Comparison of ENCODE assay signal across 8 cellular contexts in the genomic region with DNA sequence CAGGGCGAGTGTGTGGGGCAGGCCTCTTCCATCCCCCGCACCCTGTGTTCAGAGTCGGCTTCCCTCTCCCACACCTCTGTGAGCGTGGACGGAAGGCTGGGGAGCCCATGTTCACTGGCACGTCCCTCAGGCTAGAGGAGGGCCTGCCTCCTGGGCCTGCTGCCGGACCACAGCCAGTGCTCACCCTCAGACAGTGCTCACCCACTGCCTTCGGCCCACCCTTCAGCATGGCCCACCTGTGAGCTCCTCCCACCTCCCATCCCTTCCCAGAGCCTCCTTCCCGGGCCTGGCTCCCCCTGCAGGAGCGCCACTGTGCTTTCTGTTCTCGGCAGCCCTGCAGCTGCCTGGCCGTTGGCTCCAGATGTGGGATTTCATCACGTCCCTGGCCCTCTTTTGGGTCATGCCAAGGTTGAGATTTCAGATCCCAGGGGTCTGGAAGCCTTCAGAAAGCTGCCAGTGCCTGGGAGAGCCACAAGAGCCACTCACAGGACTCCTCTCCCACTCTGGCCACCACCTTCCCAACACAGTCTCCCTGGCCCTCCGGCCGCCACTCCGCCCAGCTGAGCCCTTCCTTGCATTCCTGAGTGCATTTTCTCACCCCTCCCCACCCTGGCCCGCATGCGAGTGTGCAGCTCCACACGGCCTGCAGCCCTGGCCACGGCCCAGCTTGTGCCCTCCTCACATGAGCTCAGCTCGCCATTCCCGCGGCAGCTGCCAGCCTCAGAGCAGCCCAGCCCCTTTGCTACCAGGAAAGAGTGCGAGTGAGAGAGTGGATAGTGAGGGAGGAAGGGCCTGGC. TPM values are rescaled to one million over a fixed set of nuclear protein-coding genes. Genes with fewer than 3 reads are reported as not detected.
DNase-seq lines count a peak whose midpoint lies in the region; ATAC-seq, FAIRE-seq and TF ChIP-seq lines count a peak whose summit lies in the region.

No MANE protein-coding gene starts in this region.

- peaks cover 30 to 78% (median 75%) of the 10 kb centered on the region in 3 experiments; a peak in 6 of 7 replicates for H3K36me3 Mint-ChIP-seq in H9 (ENCODE audit: insufficient read depth in 1 of 3, low read depth in 3 of 3)

- no peaks in the 10 kb centered on the region for H3K27me3 ChIP-seq in H9 (ENCODE audit: insufficient read depth, low read length)
- no peaks in the 10 kb centered on the region for H3K27me3 ChIP-seq in GM12878 (replicated peaks in 1 of 2; ENCODE audit: control insufficient read depth in 2 of 2, insufficient read depth in 2 of 2, low read length in 1 of 2)
- H3K27me3 ChIP-seq in hepatocyte, result no peaks in the 10 kb centered on the region
- H3K27me3 ChIP-seq in skeletal muscle tissue (ENCODE audit: control insufficient read depth in 3 of 3, insufficient read depth in 3 of 3, low read length in 3 of 3), result no peaks in the 10 kb centered on the region

- H4K8ac ChIP-seq in H9 (replicated peaks; ENCODE audit: insufficient read length, low read depth, low read length), result no peak overlapping the region

- H3K23ac ChIP-seq in H9 (ENCODE audit: insufficient read length, low read depth, low read length), result no peak overlapping the region

- H3K79me2 ChIP-seq in H9 (ENCODE audit: insufficient read depth, low read length) (no peaks in the 10 kb centered on the region), GM12878 (ENCODE audit: control insufficient read depth, insufficient read depth, low read length) (no peaks in the 10 kb centered on the region), hepatocyte (peaks cover 10% of the 10 kb centered on the region)

- no peak overlapping the region for H3K4me2 ChIP-seq in H9 (ENCODE audit: insufficient read depth, insufficient read length, low read length)
- no peak overlapping the region for H3K4me2 ChIP-seq in GM12878 (ENCODE audit: control insufficient read depth, insufficient read depth)
- H3K4me2 ChIP-seq in hepatocyte, result no peak overlapping the region

- in situ Hi-C loops in GM12878 (cut with MboI), result no loop called here

- peak overlapping the region in 2 of 3 experiments; percentile 49 to 89; a peak in 4 of 7 replicates for H3K27ac Mint-ChIP-seq in H9

- no peak overlapping the region for H4K91ac ChIP-seq in H9 (ENCODE audit: insufficient read length, low read depth, low read length)

- no peak overlapping the region for H4K5ac ChIP-seq in H9 (ENCODE audit: insufficient read length, low read depth, low read length)

- WGBS in H9 (ENCODE audit: extremely low coverage, insufficient read length, low lambda C conversion rate), result no CpG with 5 or more reads among the region's 24 CpGs
- WGBS in GM12878 (ENCODE audit: insufficient coverage, insufficient replicate concordance, low lambda C conversion rate, missing lambda C conversion rate), result 92% methylated on average over 24 of the region's 24 CpGs
- WGBS in hepatocyte (ENCODE audit: low lambda C conversion rate, missing lambda C conversion rate), result 78% methylated on average over 22 of the region's 24 CpGs

- H3K9me3 ChIP-seq in H9 (ENCODE audit: control insufficient read depth, low read depth, low read length) (no peaks in the 10 kb centered on the region), GM12878 (replicated peaks; ENCODE audit: control insufficient read depth, insufficient read depth, low read length) (no peaks in the 10 kb centered on the region), hepatocyte (ENCODE audit: low read depth) (no peaks in the 10 kb centered on the region), skeletal muscle tissue (ENCODE audit: control insufficient read depth in 3 of 3, low read length in 3 of 3) (no peaks in the 10 kb centered on the region)

- no peaks in the 10 kb centered on the region for H4K20me1 ChIP-seq in H9 (ENCODE audit: control insufficient read depth, insufficient read depth, insufficient read length)
- H4K20me1 ChIP-seq in GM12878 (ENCODE audit: control insufficient read depth, insufficient read depth), result no peaks in the 10 kb centered on the region
- H4K20me1 ChIP-seq in hepatocyte (ENCODE audit: insufficient read depth, poor library complexity, severe bottlenecking), result no peaks in the 10 kb centered on the region

- H3K4me1 ChIP-seq in H9 (ENCODE audit: insufficient read depth, low read length) (no peaks in the 10 kb centered on the region), GM12878 (ENCODE audit: control insufficient read depth, insufficient read depth, low read length) (no peaks in the 10 kb centered on the region), hepatocyte (ENCODE audit: insufficient read depth) (peaks cover 14% of the 10 kb centered on the region), skeletal muscle tissue (ENCODE audit: control insufficient read depth in 3 of 3, insufficient read depth in 3 of 3, low read length in 3 of 3) (peaks cover 48 to 71% (median 61%) of the 10 kb centered on the region in 3 donors)

- no peak for TF ChIP-seq RAD21 in GM12878 (IDR thresholded peaks at IDR 0.05; ENCODE audit: insufficient read depth, low read depth, low read length)

- no peak for TF ChIP-seq POLR2A in GM12878 (IDR thresholded peaks at IDR 0.05; ENCODE audit: low read depth, low read length)

- no peaks in the 10 kb centered on the region for H3K79me1 ChIP-seq in H9 (ENCODE audit: insufficient read depth, low read depth, low read length, poor library complexity, severe bottlenecking)

- H3K9ac ChIP-seq in H9 (ENCODE audit: extremely low read depth, insufficient read length, low read length), result no peak overlapping the region
- H3K9ac ChIP-seq in GM12878 (ENCODE audit: control insufficient read depth, insufficient read depth, low read length), result no peak overlapping the region
- peak overlapping the region in 2 of 3 donors; percentile 43 to 54 for H3K9ac ChIP-seq in skeletal muscle tissue (ENCODE audit: low read depth in 1 of 3, low read length in 3 of 3)

- TF ChIP-seq EP300 in GM12878 (IDR thresholded peaks at IDR 0.05; ENCODE audit: borderline replicate concordance in 1 of 2, control insufficient read depth in 1 of 2, low read depth in 2 of 2, low read length in 2 of 2), result no peak

- H3K9me3 Mint-ChIP-seq in H9, result no peaks in the 10 kb centered on the region

- H3K4me3 ChIP-seq in GM12878, result no peak overlapping the region
- no peak overlapping the region for H3K4me3 ChIP-seq in hepatocyte
- H3K4me3 ChIP-seq in skeletal muscle tissue (ENCODE audit: low read length in 3 of 3), result no peak overlapping the region

- ATAC-seq in GM12878 (no peak), HG02840 (IDR thresholded peaks at IDR 0.05; ENCODE audit: low FRiP score, unreplicated experiment) (no peak), GM21619 (IDR thresholded peaks at IDR 0.05; ENCODE audit: unreplicated experiment) (no peak)

- no peak overlapping the region for H2BK120ac ChIP-seq in H9 (ENCODE audit: low read depth, low read length, poor library complexity, severe bottlenecking)

- no TSS peak for BruUV-seq in GM12878 (replicated peaks; lab: Mats Ljungman, UMichigan)

- CTCF ChIA-PET in GM12878 (lab: Yijun Ruan, JAX), result interaction anchor here (1.7 kb wide), 1 partner anchor 85 kb away, joined by 3 read pairs; no protein-coding TSS in a partner anchor

- H2BK20ac ChIP-seq in H9 (ENCODE audit: low read depth, low read length, poor library complexity, severe bottlenecking), result no peak overlapping the region

- no peak overlapping the region for H3K4me3 Mint-ChIP-seq in H9

- no peak overlapping the region for H3K14ac ChIP-seq in H9 (ENCODE audit: insufficient read depth, low read length)

- no peak for FAIRE-seq in GM12878 (lab: Jason Lieb, UNC)

- H2BK15ac ChIP-seq in H9 (ENCODE audit: low read depth, low read length), result no peak overlapping the region

- no peak overlapping the region for H2BK5ac ChIP-seq in H9 (ENCODE audit: insufficient read length, low read length)

- TF ChIP-seq CTCF in H9 (conservative IDR thresholded peaks at IDR 0.05), result peak; percentile 63
- no peak for TF ChIP-seq CTCF in GM12878 (IDR thresholded peaks at IDR 0.05 in 2 of 3, conservative IDR thresholded peaks at IDR 0.05 in 1 of 3; ENCODE audit: control insufficient read depth in 2 of 3, extremely low read depth in 1 of 3, insufficient read depth in 1 of 3, low read depth in 3 of 3, low read length in 3 of 3)
- peak; percentile 40 for TF ChIP-seq CTCF in hepatocyte (IDR thresholded peaks at IDR 0.05; ENCODE audit: poor library complexity)

- DNase-seq in H9, result peak; percentile 74
- no peak for DNase-seq in GM12878 (ENCODE audit: low read depth, low spot score)
- DNase-seq in hepatocyte (ENCODE audit: low spot score), result no peak
- DNase-seq in T-helper 1 cell, result no peak
- DNase-seq in activated CD4-positive, alpha-beta T cell treated with anti-CD3 and anti-CD28 coated beads for 48 hours, result no peak

- RAD21 ChIA-PET in GM12878 (lab: Charles Lee; ENCODE audit: unreplicated experiment), result no interaction called here

- no peaks in the 10 kb centered on the region for H3K9me2 ChIP-seq in hepatocyte (replicated peaks; ENCODE audit: insufficient read depth)

- no peak overlapping the region for H2AK5ac ChIP-seq in H9 (ENCODE audit: insufficient read length, low read length)

- POLR2A ChIA-PET in GM12878 (lab: Charles Lee), result interaction anchor here (0.6 kb wide), 1 partner anchor 21 kb away, joined by 4 read pairs; no protein-coding TSS in a partner anchor

- H3K4ac ChIP-seq in H9 (ENCODE audit: low read depth, low read length), result no peak overlapping the region

- H3K4me1 Mint-ChIP-seq in H9, result peaks cover 0 to 4% of the 10 kb centered on the region in 2 experiments; a peak in 1 of 4 replicates

- no peaks in the 10 kb centered on the region for H3K27me3 Mint-ChIP-seq in H9 (ENCODE audit: low read depth)

- SMC1A ChIA-PET in GM12878 (lab: Charles Lee; ENCODE audit: uncharacterized antibody, unreplicated experiment), result no interaction called here

- peaks cover 30 to 38% of the 10 kb centered on the region in 2 experiments for H3K36me3 ChIP-seq in GM12878 (ENCODE audit: control insufficient read depth in 2 of 2, insufficient read depth in 2 of 2, low read length in 1 of 2)
- peaks cover 4% of the 10 kb centered on the region for H3K36me3 ChIP-seq in hepatocyte (replicated peaks; ENCODE audit: insufficient read depth, low read depth)
- H3K36me3 ChIP-seq in skeletal muscle tissue (ENCODE audit: control insufficient read depth in 3 of 3, insufficient read depth in 3 of 3, low read length in 3 of 3), result peaks cover 61 to 77% (median 73%) of the 10 kb centered on the region in 3 donors

- H2AFZ ChIP-seq in H9 (ENCODE audit: low read length), result no peak overlapping the region
- no peak overlapping the region for H2AFZ ChIP-seq in GM12878 (ENCODE audit: control insufficient read depth, low read depth, low read length)
- no peak overlapping the region for H2AFZ ChIP-seq in hepatocyte

- H3K56ac ChIP-seq in H9 (ENCODE audit: insufficient read length, low read depth, low read length), result no peak overlapping the region

- H3K18ac ChIP-seq in H9 (ENCODE audit: insufficient read length, low read depth, low read length), result no peak overlapping the region

- H3K27ac ChIP-seq in H9 (ENCODE audit: insufficient read length, low read depth, low read length) (no peak overlapping the region), GM12878 (ENCODE audit: control insufficient read depth, insufficient read depth) (no peak overlapping the region), hepatocyte (peak overlapping the region; percentile 89), skeletal muscle tissue (ENCODE audit: low read depth, low read length) (peak overlapping the region; percentile 60)

- no peak overlapping the region for H2BK12ac ChIP-seq in H9 (ENCODE audit: insufficient read length, low read depth, low read length)

- intact Hi-C loops in GM12878 (cut with micrococcal nuclease; ENCODE audit: unreplicated experiment), result no loop called here

- H3K23me2 ChIP-seq in H9 (ENCODE audit: insufficient read length, low read depth, low read length, poor library complexity, severe bottlenecking), result no peaks in the 10 kb centered on the region

- no peak overlapping the region for H3T11ph ChIP-seq in H9 (ENCODE audit: low read length)

RNA-seq across cellular contexts. Expression of gene CAPN12, which starts 25.3 kb away (rescaled TPM):
- total RNA-seq in H9 (2021) (10.3 and 10.5 TPM in 2 replicates), GM12878 (2014; rRNA removed) (2.8 and 4.1 TPM in 2 replicates), GM12878 (2014; rRNA removed; fragmentation: Illumina TruSeq; extraction: Trizol) (1.5 and 1.7 TPM in 2 replicates), GM12878 (2021) (3.0 and 5.1 TPM in 2 replicates), hepatocyte (12.5 and 26.6 TPM in 2 replicates), skeletal muscle tissue (0.52 TPM)
- 9.3 and 10.9 TPM in 2 replicates for total RNA-seq in GM12878 (2013; cell fraction: nucleolus; rRNA removed)
- 4.9 TPM for polyA plus RNA-seq in GM12878 (2011; ENCODE audit: low read depth)
- polyA plus RNA-seq in GM12878 (2011; rRNA removed) (1.7 and 2.0 TPM in 2 replicates), GM12878 (2014; fragmentation: Illumina TruSeq; extraction: Trizol) (2.7 and 3.1 TPM in 2 replicates), GM12878 (2014; fragmentation: Nextera tagmentation; extraction: Ambion mirVana) (1 to 10 TPM; 1.2 to 2.0 TPM), GM12878 (2014; rRNA removed) (4.6 and 7.3 TPM in 2 replicates), GM12878 (2016; fragmentation: Nextera tagmentation; extraction: Ambion mirVana) (1 to 10 TPM in 1 of 2 experiments, under 1 TPM in 1; 0.64 to 1.9 TPM), hepatocyte (24.3 and 38.9 TPM in 2 replicates)
- 2.8 and 3.4 TPM in 2 replicates for polyA plus RNA-seq in GM12878 (2011; cell fraction: cytosol; rRNA removed)
- polyA plus RNA-seq in GM12878 (2011; cell fraction: nucleus; rRNA removed), result 29.8 and 48.9 TPM in 2 replicates
- polyA plus RNA-seq in GM12878 (2012), result 8.1 and 12.4 TPM in 2 replicates
- 0.51 and 0.62 TPM in 2 replicates for polyA minus RNA-seq in GM12878 (2011; rRNA and poly(A)+ RNA removed)
- polyA minus RNA-seq in GM12878 (2011; cell fraction: cytosol; rRNA and poly(A)+ RNA removed), result not detected in 2 replicates
- 1.7 TPM in 2 replicates for polyA minus RNA-seq in GM12878 (2011; cell fraction: nucleus; rRNA and poly(A)+ RNA removed)

RNA-seq across cellular contexts. Expression of gene LGALS7, which starts 54.4 kb away (rescaled TPM):
- total RNA-seq in H9 (2021) (0.92 TPM in 1 of 2 replicates, not detected in the other), GM12878 (2014; rRNA removed) (not detected in 2 replicates), GM12878 (2014; rRNA removed; fragmentation: Illumina TruSeq; extraction: Trizol) (not detected in 2 replicates), GM12878 (2021) (not detected in 2 replicates), hepatocyte (not detected in 2 replicates), skeletal muscle tissue (1.0 TPM)
- not detected in 2 replicates for total RNA-seq in GM12878 (2013; cell fraction: nucleolus; rRNA removed)
- polyA plus RNA-seq in GM12878 (2011; ENCODE audit: low read depth), result not detected
- polyA plus RNA-seq in GM12878 (2011; rRNA removed) (0.19 TPM in 1 of 2 replicates, not detected in the other), GM12878 (2014; fragmentation: Illumina TruSeq; extraction: Trizol) (not detected in 2 replicates), GM12878 (2014; fragmentation: Nextera tagmentation; extraction: Ambion mirVana) (not detected), GM12878 (2014; rRNA removed) (not detected in 2 replicates), GM12878 (2016; fragmentation: Nextera tagmentation; extraction: Ambion mirVana) (not detected), hepatocyte (1.2 TPM in 2 replicates)
- not detected in 2 replicates for polyA plus RNA-seq in GM12878 (2011; cell fraction: cytosol; rRNA removed)
- not detected in 2 replicates for polyA plus RNA-seq in GM12878 (2011; cell fraction: nucleus; rRNA removed)
- polyA plus RNA-seq in GM12878 (2012), result not detected in 2 replicates
- not detected in 2 replicates for polyA minus RNA-seq in GM12878 (2011; rRNA and poly(A)+ RNA removed)
- polyA minus RNA-seq in GM12878 (2011; cell fraction: cytosol; rRNA and poly(A)+ RNA removed), result not detected in 2 replicates
- not detected in 2 replicates for polyA minus RNA-seq in GM12878 (2011; cell fraction: nucleus; rRNA and poly(A)+ RNA removed)

Comparison
In these comparisons a context has a peak if more than half of its experiments do, and no peak if none do; other contexts are left out.
1. H3K27ac ChIP-seq: peak in hepatocyte (single experiment) and skeletal muscle tissue (single experiment); none in H9 (single experiment) and GM12878 (single experiment).
2. H3K9ac ChIP-seq: peak in skeletal muscle tissue (2 of 3); none in H9 (single experiment) and GM12878 (single experiment).
3. CTCF ChIP-seq: peak in H9 (single experiment) and hepatocyte (single experiment); none in GM12878 (0 of 3).